9 cellular contexts compared by ENCODE assay signal in genomic region chr1:9101510-9102146, GRCh38. TPM values are rescaled to one million over a fixed set of nuclear protein-coding genes. Genes with fewer than 3 reads are reported as not detected.
A peak's percentile ranks its signal among the peaks of the same experiment; 100 is the strongest.
DNase-seq lines count a peak whose midpoint lies in the region; ATAC-seq and TF ChIP-seq lines count a peak whose summit lies in the region.
"Had no signal": no experiment of that assay in that cellular context is flagged by ENCODE, and none has a peak within 500 bp of the region (broad histone marks: within the 10 kb centered on the region; RNA-seq: fewer than 3 reads in every experiment).

No MANE protein-coding gene starts in this region.

- H3K4me1 ChIP-seq in ascending aorta (no peaks in the 10 kb centered on the region), iPS DF 6.9 (ENCODE audit: control insufficient read depth, insufficient read depth, low read length) (no peaks in the 10 kb centered on the region; the same call in 1 of the 2 replicates)

- H3K27me3 ChIP-seq in ascending aorta (no peaks in the 10 kb centered on the region), iPS DF 6.9 (ENCODE audit: control insufficient read depth, insufficient read depth, low read length) (no peaks in the 10 kb centered on the region)
- H3K27me3 ChIP-seq: SJSA1 had no signal

- H3K27ac ChIP-seq in ascending aorta (no peak overlapping the region), iPS DF 6.9 (ENCODE audit: low read length) (no peak overlapping the region)
- H3K27ac ChIP-seq: SJSA1 had no signal

- H3K9me3 ChIP-seq in ascending aorta (no peaks in the 10 kb centered on the region), iPS DF 6.9 (ENCODE audit: control insufficient read depth, insufficient read depth, low read length) (no peaks in the 10 kb centered on the region)
- H3K9me3 ChIP-seq: SJSA1 had no signal

- ATAC-seq in GM19395 (IDR thresholded peaks at IDR 0.05; ENCODE audit: unreplicated experiment) = peak; percentile 60
- ATAC-seq in stimulated activated naive CD8-positive, alpha-beta T cell treated with anti-CD3 and anti-CD28 coated beads, Interleukin-15, Interleukin-2, amounts not matched to agents 100 U/mL and 50 U/mL, for 24 hours = peak; percentile 30

- peak in 2 of 3 experiments; percentile 33 to 52 for TF ChIP-seq CTCF in ascending aorta (IDR thresholded peaks at IDR 0.05)

- no CpG with 5 or more reads among the region's 4 CpGs for WGBS in iPS DF 6.9 (ENCODE audit: insufficient coverage, insufficient read length)

- no peak overlapping the region for H3K4me3 ChIP-seq in ascending aorta
- no peak overlapping the region for H3K4me3 ChIP-seq in iPS DF 6.9 (ENCODE audit: low read length)
- H3K4me3 ChIP-seq: SJSA1 had no signal

- intact Hi-C loops in ascending aorta (cut with DNase I) = loop anchor here (5.0 kb wide), 1 partner anchor 94 kb away; no protein-coding TSS in a partner anchor

- H3K36me3 ChIP-seq in ascending aorta = peaks cover 10 to 21% of the 10 kb centered on the region in 2 donors
- no peaks in the 10 kb centered on the region for H3K36me3 ChIP-seq in iPS DF 6.9 (ENCODE audit: control insufficient read depth, insufficient read depth, low read length)
- H3K36me3 ChIP-seq: SJSA1 had no signal

- DNase-seq in COR-L47 (lab: John Stamatoyannopoulos, UW) = peak; percentile 38
- peak; percentile 5 for DNase-seq in NCI-H345 treated with DMSO at 0.1 percent for 48 hours (lab: John Stamatoyannopoulos, UW; ENCODE audit: unreplicated experiment)
- no peak for DNase-seq in ascending aorta (ENCODE audit: low spot score in 2 of 2)
- peak; percentile 58 for DNase-seq in iPS DF 6.9 (ENCODE audit: low read depth, low spot score)
- peak; percentile 24 for DNase-seq in stimulated activated naive CD8-positive, alpha-beta T cell treated with anti-CD3 and anti-CD28 coated beads, Interleukin-15, Interleukin-2, amounts not matched to agents 100 U/mL and 50 U/mL, for 24 hours
- DNase-seq in stimulated activated CD4-positive, alpha-beta T cell treated with anti-CD3 and anti-CD28 coated beads, Interleukin-2, amount 100 ng/mL, for 48 hours = no peak
- no peak for DNase-seq in NCI-H1436 treated with DMSO at 0.1 percent for 48 hours (lab: John Stamatoyannopoulos, UW)

RNA-seq across cellular contexts. Expression of gene GPR157, which starts 27.3 kb away (rescaled TPM):
- total RNA-seq in ascending aorta = 7.1 TPM

RNA-seq across cellular contexts. Expression of gene SLC2A5, which starts 32.2 kb away (rescaled TPM):
- 13.9 TPM for total RNA-seq in ascending aorta
- total RNA-seq: SJSA1 had no signal

Comparison
In these comparisons a context has a peak if more than half of its experiments do, and no peak if none do; other contexts are left out.
1. DNase-seq: peak in COR-L47 (single experiment), NCI-H345 treated with DMSO at 0.1 percent for 48 hours (single experiment), iPS DF 6.9 (single experiment) and stimulated activated naive CD8-positive, alpha-beta T cell treated with anti-CD3 and anti-CD28 coated beads, Interleukin-15, Interleukin-2, amounts not matched to agents 100 U/mL and 50 U/mL, for 24 hours (single experiment); none in ascending aorta (0 of 2), stimulated activated CD4-positive, alpha-beta T cell treated with anti-CD3 and anti-CD28 coated beads, Interleukin-2, amount 100 ng/mL, for 48 hours (0 of 2) and NCI-H1436 treated with DMSO at 0.1 percent for 48 hours (single experiment).